ENCODE assay signal across 17 cellular contexts in the genomic region with DNA sequence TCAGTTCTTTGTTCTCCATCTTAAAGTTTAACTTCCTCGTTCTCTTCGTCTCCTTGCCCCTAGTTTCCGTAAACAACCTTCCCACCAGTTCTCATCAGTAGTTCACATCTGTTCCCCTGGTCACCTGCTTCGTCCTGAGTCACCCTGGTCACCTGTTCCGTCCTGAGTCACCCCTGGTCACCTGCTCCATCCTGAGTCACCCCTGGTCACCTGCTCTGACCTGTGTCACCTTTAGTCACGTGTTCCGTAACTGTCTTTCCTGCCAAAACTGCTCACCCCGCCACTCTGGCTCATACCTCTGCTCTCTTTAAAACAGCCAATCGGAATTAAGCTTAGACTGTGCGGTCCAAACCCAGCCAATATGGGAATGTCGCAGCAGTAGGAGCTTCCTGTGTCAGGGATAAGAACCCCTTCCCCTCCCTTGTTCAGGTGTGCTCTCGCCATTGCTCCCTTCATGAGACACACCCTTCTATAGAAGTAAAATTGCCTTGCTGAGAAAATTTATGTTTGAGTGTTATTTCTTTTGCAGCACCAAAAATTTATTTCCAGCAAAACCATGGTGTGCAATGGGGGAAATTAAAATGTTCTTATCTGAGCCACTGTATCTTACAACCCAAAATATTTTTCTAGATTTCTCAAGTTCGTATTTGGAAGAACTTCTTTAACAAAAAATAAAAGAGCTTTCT.
A peak's percentile ranks its signal among the peaks of the same experiment; 100 is the strongest.
DNase-seq lines count a peak whose midpoint lies in the region; ATAC-seq and TF ChIP-seq lines count a peak whose summit lies in the region.
"Had no signal": no experiment of that assay in that cellular context is flagged by ENCODE, and none has a peak within 500 bp of the region (broad histone marks: within the 10 kb centered on the region; RNA-seq: fewer than 3 reads in every experiment).

No MANE protein-coding gene starts in this region.

- no peak overlapping the region for H3K9ac ChIP-seq in endodermal cell (ENCODE audit: extremely low read depth, low read length, poor library complexity, severe bottlenecking)
- H3K9ac ChIP-seq: BLaER1 treated with 17β-estradiol and CSF1 and Interleukin-3, amounts not matched to agents 10 nM and 100 nM; KMS-11 had no signal

- TF ChIP-seq CTCF in HEK293 (tag by site-specific recombination; IDR thresholded peaks at IDR 0.05): no peak
- TF ChIP-seq CTCF in endodermal cell (conservative IDR thresholded peaks at IDR 0.05): no peak

- no peaks in the 10 kb centered on the region for H3K27me3 ChIP-seq in endodermal cell (ENCODE audit: control insufficient read depth, insufficient read depth, low read length, poor library complexity, severe bottlenecking)
- H3K27me3 ChIP-seq: BLaER1 treated with 17β-estradiol and CSF1 and Interleukin-3, amounts not matched to agents 10 nM and 100 nM had no signal

- H3K27ac Mint-ChIP-seq in endodermal cell: no peak overlapping the region
- H3K27ac Mint-ChIP-seq: B cell; CD8-positive, alpha-beta T cell; H9 had no signal

- no peaks in the 10 kb centered on the region for H3K9me3 ChIP-seq in HEK293 (ENCODE audit: control insufficient read depth, insufficient read depth, low read depth, low read length)
- H3K9me3 ChIP-seq in endodermal cell (ENCODE audit: control insufficient read depth, low read length): peaks cover 18% of the 10 kb centered on the region

- no peaks in the 10 kb centered on the region for H3K4me1 ChIP-seq in HEK293 (ENCODE audit: control insufficient read depth, insufficient read depth, low read length)
- no peaks in the 10 kb centered on the region for H3K4me1 ChIP-seq in endodermal cell (ENCODE audit: control insufficient read depth, insufficient read depth, low read length)
- H3K4me1 ChIP-seq: BLaER1 treated with 17β-estradiol and CSF1 and Interleukin-3, amounts not matched to agents 10 nM and 100 nM had no signal

- no peaks in the 10 kb centered on the region for H3K4me1 Mint-ChIP-seq in endodermal cell
- H3K4me1 Mint-ChIP-seq: B cell, H9 had no signal

- H3K36me3 ChIP-seq in HEK293 (ENCODE audit: control insufficient read depth in 2 of 2, insufficient read depth in 1 of 2, low read length in 2 of 2) (no peaks in the 10 kb centered on the region), endodermal cell (ENCODE audit: control insufficient read depth, insufficient read depth, low read length) (no peaks in the 10 kb centered on the region)

- H3K4me3 Mint-ChIP-seq in endodermal cell: no peak overlapping the region
- H3K4me3 Mint-ChIP-seq: B cell; CD8-positive, alpha-beta T cell; H9 had no signal

- DNase-seq in DMS53 (lab: John Stamatoyannopoulos, UW) (peak; percentile 60), DMS53 treated with DMSO at 0.1 percent for 48 hours (lab: John Stamatoyannopoulos, UW; ENCODE audit: unreplicated experiment) (no peak), endodermal cell (peak; percentile 43), kidney tubule cell (ENCODE audit: low spot score) (peak; percentile 12)
- DNase-seq: CD8-positive, alpha-beta T cell; DMS 273 treated with DMSO at 0.1 percent for 48 hours; DMS79; GDM1; H9 had no signal

- ATAC-seq in GM18517 (IDR thresholded peaks at IDR 0.05; ENCODE audit: unreplicated experiment): no peak
- no peak for ATAC-seq in GM18519 (IDR thresholded peaks at IDR 0.05; ENCODE audit: low FRiP score, unreplicated experiment)
- ATAC-seq in HG02623 (IDR thresholded peaks at IDR 0.05; ENCODE audit: unreplicated experiment): no peak
- ATAC-seq: CD8-positive, alpha-beta T cell had no signal

- peaks cover 6% of the 10 kb centered on the region for H3K36me3 Mint-ChIP-seq in endodermal cell (ENCODE audit: low read depth)
- H3K36me3 Mint-ChIP-seq: CD8-positive, alpha-beta T cell had no signal

- H3K27me3 Mint-ChIP-seq in endodermal cell (ENCODE audit: insufficient read depth): no peaks in the 10 kb centered on the region

- H3K27ac ChIP-seq in HEK293 (ENCODE audit: extremely low read depth, low read depth, low read length) (no peak overlapping the region), endodermal cell (ENCODE audit: low read depth, low read length) (no peak overlapping the region)
- H3K27ac ChIP-seq: 22Rv1; BLaER1 treated with 17β-estradiol and CSF1 and Interleukin-3, amounts not matched to agents 10 nM and 100 nM; KMS-11 had no signal

- POLR2A ChIA-PET in HEK293 (lab: Yijun Ruan, JAX): no interaction called here

- 89 to 90% methylated on average over 10 to 13 of the region's 13 CpGs for WGBS in endodermal cell (ENCODE audit: insufficient coverage in 1 of 2, insufficient read length in 1 of 2), 2 experiments

- no peak overlapping the region for H3K4me3 ChIP-seq in HEK293 (ENCODE audit: low read depth, low read length)
- no peak overlapping the region for H3K4me3 ChIP-seq in endodermal cell (ENCODE audit: low read length)
- H3K4me3 ChIP-seq: BLaER1 treated with 17β-estradiol and CSF1 and Interleukin-3, amounts not matched to agents 10 nM and 100 nM had no signal

- H3K9me3 Mint-ChIP-seq in endodermal cell: peaks cover 17% of the 10 kb centered on the region

- CTCF ChIA-PET in HEK293 (lab: Yijun Ruan, JAX): no interaction called here

TF ChIP-seq in HEK293, 187 proteins besides CTCF, POLR2A, EP300 and RAD21:
- TF ChIP-seq SETDB1 (IDR thresholded peaks at IDR 0.05; ENCODE audit: insufficient read length, low read length) (peak; percentile 78), ZNF580 (tag by site-specific recombination; IDR thresholded peaks at IDR 0.05) (no peak)
